In the genomic region with DNA sequence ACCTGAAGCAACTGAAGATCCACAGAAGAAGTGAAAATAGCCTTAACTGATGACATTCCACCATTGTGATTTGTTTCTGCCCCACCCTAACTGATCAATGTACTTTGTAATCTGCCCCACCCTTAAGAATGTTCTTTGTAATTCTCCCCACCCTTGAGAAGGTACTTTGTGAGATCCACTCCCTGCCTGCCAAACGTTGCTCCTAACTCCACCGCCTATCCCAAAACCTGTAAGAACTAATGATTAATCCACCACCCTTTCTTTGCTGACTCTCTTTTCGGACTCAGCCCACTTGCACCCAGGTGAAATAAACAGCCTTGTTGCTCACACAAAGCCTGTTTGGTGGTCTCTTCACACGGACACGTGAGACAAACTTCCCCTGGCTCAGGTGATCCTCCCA, we compare ENCODE assay signal across 13 cellular contexts. TPM values are rescaled to one million over a fixed set of nuclear protein-coding genes. Genes with fewer than 3 reads are reported as not detected.
DNase-seq lines count a peak whose midpoint lies in the region; ATAC-seq, FAIRE-seq and TF ChIP-seq lines count a peak whose summit lies in the region.
"Not testable (repeated sequence)": the region's sequence is repeated elsewhere in the genome, so short reads cannot be mapped to it uniquely, and the experiment has no call there.
"Had no signal": no experiment of that assay in that cellular context is flagged by ENCODE, and none has a peak within 500 bp of the region (broad histone marks: within the 10 kb centered on the region; RNA-seq: fewer than 3 reads in every experiment).

No MANE protein-coding gene starts in this region.

- POLR2A ChIA-PET in HepG2 (lab: Yijun Ruan, JAX) = not testable (repeated sequence)

- H3K4me1 Mint-ChIP-seq in CD4-positive, CD25-positive, alpha-beta regulatory T cell = peaks cover 0 to 17% (median 6%) of the 10 kb centered on the region in 4 donors
- H3K4me1 Mint-ChIP-seq in progenitor cell of endocrine pancreas (ENCODE audit: low read depth) = peaks cover 16% of the 10 kb centered on the region

- H3K27ac ChIP-seq in CD4-positive, CD25-positive, alpha-beta regulatory T cell (ENCODE audit: insufficient read depth, low read length, poor library complexity, severe bottlenecking); HepG2 (ENCODE audit: extremely low read length, insufficient read depth, low read length): not testable (repeated sequence)
- H3K27ac ChIP-seq in WERI-Rb-1 (peak overlapping the region; percentile 71), mammary epithelial cell (ENCODE audit: insufficient read depth, low read depth, low read length) (peak overlapping the region; percentile 75), epithelial cell of prostate (peak overlapping the region; percentile 84), thyroid gland (peak overlapping the region in 2 of 3 donors; percentile 38 to 98)

- not testable (repeated sequence) for BruUV-seq in mammary epithelial cell (replicated peaks; lab: Mats Ljungman, UMichigan); HepG2 (replicated peaks; lab: Mats Ljungman, UMichigan)

- in situ Hi-C loops in mammary epithelial cell (cut with MboI; ENCODE audit: low sequenced_read_pairs in 2 of 2) = loop anchor here (5.0 kb wide), 1 partner anchor 36 kb away; the partner anchor contains the start of gene CIAO2B (in 2 of the 2)
- in situ Hi-C loops in HepG2 (cut with HindIII; ENCODE audit: extremely low pct_ligation_motif_present, low pct_unique_long_range_greater_than_20kb) = not testable (repeated sequence)

- not testable (repeated sequence) for H3K9me3 Mint-ChIP-seq in CD4-positive, CD25-positive, alpha-beta regulatory T cell; progenitor cell of endocrine pancreas (ENCODE audit: low read depth)

- not testable (repeated sequence) for TF ChIP-seq POLR2A in HepG2 (IDR thresholded peaks at IDR 0.05; ENCODE audit: insufficient read depth in 1 of 2, low read depth in 2 of 2, low read length in 2 of 2); thyroid gland (IDR thresholded peaks at IDR 0.05)

- not testable (repeated sequence) for H3K4me1 ChIP-seq in CD4-positive, CD25-positive, alpha-beta regulatory T cell (ENCODE audit: control insufficient read depth, insufficient read depth, low read length, poor library complexity, severe bottlenecking)
- H3K4me1 ChIP-seq in mammary epithelial cell (ENCODE audit: insufficient read depth, low read length) = peaks cover 38% of the 10 kb centered on the region
- peaks cover 66% of the 10 kb centered on the region for H3K4me1 ChIP-seq in HepG2 (ENCODE audit: insufficient read depth, low read length)
- peaks cover 52 to 66% of the 10 kb centered on the region in 2 donors for H3K4me1 ChIP-seq in thyroid gland

- dilution Hi-C loops in mammary epithelial cell (cut with HindIII; ENCODE audit: low sequenced_read_pairs) = loop anchor here (5.0 kb wide), 3 partner anchors 41 to 66 kb away; partner anchors contain the start of genes CES2, CES3 and NAE1

- TF ChIP-seq EP300 in HepG2 (IDR thresholded peaks at IDR 0.05; ENCODE audit: low read depth in 2 of 2, low read length in 2 of 2); HepG2 (CRISPR knock-in tag; IDR thresholded peaks at IDR 0.05; ENCODE audit: borderline replicate concordance): not testable (repeated sequence)

- H3K27ac Mint-ChIP-seq in CD4-positive, CD25-positive, alpha-beta regulatory T cell = peak overlapping the region in 2 of 3 donors; percentile 59 to 64
- H3K27ac Mint-ChIP-seq in progenitor cell of endocrine pancreas = peak overlapping the region; percentile 19

- not testable (repeated sequence) for H3K4me2 ChIP-seq in mammary epithelial cell (ENCODE audit: insufficient read depth, low read depth, low read length); HepG2 (ENCODE audit: low read depth, low read length)

- FAIRE-seq in HepG2 (lab: Jason Lieb, UNC) = not testable (repeated sequence)

- not testable (repeated sequence) for H3K27me3 Mint-ChIP-seq in CD4-positive, CD25-positive, alpha-beta regulatory T cell; progenitor cell of endocrine pancreas

- not testable (repeated sequence) for H4K20me1 ChIP-seq in mammary epithelial cell (ENCODE audit: insufficient read depth, low read length); HepG2 (ENCODE audit: insufficient read depth, low read length)

- H3K79me2 ChIP-seq in mammary epithelial cell (ENCODE audit: insufficient read depth, low read length); HepG2 (ENCODE audit: insufficient read depth, low read length): not testable (repeated sequence)

- H3K36me3 Mint-ChIP-seq in CD4-positive, CD25-positive, alpha-beta regulatory T cell; progenitor cell of endocrine pancreas (ENCODE audit: insufficient read depth): not testable (repeated sequence)

- H3K4me3 Mint-ChIP-seq in CD4-positive, CD25-positive, alpha-beta regulatory T cell; progenitor cell of endocrine pancreas (ENCODE audit: low read depth): not testable (repeated sequence)

- H3K9ac ChIP-seq in mammary epithelial cell (ENCODE audit: insufficient read depth, low read length); HepG2 (ENCODE audit: insufficient read depth, low read depth, low read length): not testable (repeated sequence)

- not testable (repeated sequence) for H2AFZ ChIP-seq in mammary epithelial cell (ENCODE audit: low read depth, low read length); HepG2 (ENCODE audit: low read length)

- H3K4me3 ChIP-seq in CD4-positive, CD25-positive, alpha-beta regulatory T cell (ENCODE audit: low read depth, low read length); WERI-Rb-1 (ENCODE audit: low read depth, low read length); mammary epithelial cell (replicated peaks in 1 of 3; ENCODE audit: insufficient read depth in 1 of 3, low read depth in 2 of 3, low read length in 3 of 3); HepG2 (replicated peaks in 1 of 3; ENCODE audit: insufficient read depth in 1 of 3, low read depth in 2 of 3, low read length in 3 of 3); thyroid gland (replicated peaks in 1 of 3): not testable (repeated sequence)

- WGBS in mammary epithelial cell (ENCODE audit: low coverage, missing lambda C conversion rate) = 27% methylated on average over 3 of the region's 5 CpGs
- 10% methylated on average over 5 of the region's 5 CpGs for WGBS in HepG2 (ENCODE audit: low lambda C conversion rate)
- WGBS in thyroid gland, 2 donors = 79 to 81% methylated on average over 5 of the region's 5 CpGs

- not testable (repeated sequence) for TF ChIP-seq CTCF in WERI-Rb-1 (IDR thresholded peaks at IDR 0.05; ENCODE audit: low read depth, low read length); mammary epithelial cell (conservative IDR thresholded peaks at IDR 0.05 in 1 of 2, IDR thresholded peaks at IDR 0.05 in 1 of 2; ENCODE audit: extremely low read depth in 1 of 2, insufficient read depth in 1 of 2, low read depth in 1 of 2, low read length in 2 of 2); HepG2 (CRISPR knock-in tag; IDR thresholded peaks at IDR 0.05); progenitor cell of endocrine pancreas (IDR thresholded peaks at IDR 0.05; ENCODE audit: unreplicated experiment); thyroid gland (IDR thresholded peaks at IDR 0.05)

- intact Hi-C loops in mammary epithelial cell (cut with micrococcal nuclease) = loop anchor here (5.0 kb wide), 2 partner anchors 111 to 206 kb away; no protein-coding TSS in a partner anchor
- intact Hi-C loops in left ventricle myocardium superior (cut with micrococcal nuclease) = not testable (repeated sequence)
- intact Hi-C loops in HepG2 (cut with micrococcal nuclease; ENCODE audit: unreplicated experiment) = loop anchor here (10.0 kb wide), 1 partner anchor 258 kb away; the partner anchor contains the start of genes B3GNT9, FBXL8 and TRADD
- intact Hi-C loops in thyroid gland (cut with DNase I) = loop anchor here (10.0 kb wide), 1 partner anchor 288 kb away; the partner anchor contains the start of gene MATCAP1

- DNase-seq in CD4-positive, CD25-positive, alpha-beta regulatory T cell; WERI-Rb-1; mammary epithelial cell; epithelial cell of prostate (ENCODE audit: low read depth, low spot score); HepG2 (ENCODE audit: low spot score); progenitor cell of endocrine pancreas (ENCODE audit: low spot score, unreplicated experiment); thyroid gland: not testable (repeated sequence)
- DNase-seq in left ventricle myocardium superior = peak; percentile 12

- CTCF ChIA-PET in mammary epithelial cell (lab: Charles Lee; ENCODE audit: low non-redundant PET) = not testable (repeated sequence)
- CTCF ChIA-PET in HepG2 (lab: Yijun Ruan, JAX; ENCODE audit: low intra/inter-chr PET ratio, low total read pairs) = interaction anchor here (3.0 to 3.3 kb wide), 2 partner anchors 28 to 31 kb away, joined by 28 to 37 read pairs; partner anchors contain the start of gene RRAD

- H3K27me3 ChIP-seq in CD4-positive, CD25-positive, alpha-beta regulatory T cell (ENCODE audit: control insufficient read depth, insufficient read depth, low read length); WERI-Rb-1 (ENCODE audit: insufficient read depth, low read depth, severe bottlenecking); mammary epithelial cell (ENCODE audit: insufficient read depth, low read length); HepG2 (ENCODE audit: control insufficient read depth in 1 of 2, insufficient read depth in 2 of 2, low read length in 2 of 2); thyroid gland: not testable (repeated sequence)

- not testable (repeated sequence) for H3K36me3 ChIP-seq in CD4-positive, CD25-positive, alpha-beta regulatory T cell (ENCODE audit: control insufficient read depth, insufficient read depth, low read length); WERI-Rb-1; mammary epithelial cell (ENCODE audit: insufficient read depth, low read length); HepG2 (replicated peaks in 1 of 2; ENCODE audit: control insufficient read depth in 1 of 2, insufficient read depth in 2 of 2, low read length in 2 of 2); thyroid gland

- not testable (repeated sequence) for H3K9me3 ChIP-seq in CD4-positive, CD25-positive, alpha-beta regulatory T cell (ENCODE audit: control insufficient read depth in 2 of 2, low read length in 2 of 2); WERI-Rb-1 (ENCODE audit: severe bottlenecking); mammary epithelial cell (replicated peaks; ENCODE audit: insufficient read depth, low read length); HepG2 (ENCODE audit: low read length); thyroid gland

- ATAC-seq in CD4-positive, CD25-positive, alpha-beta regulatory T cell (ENCODE audit: low read depth in 2 of 2); left ventricle myocardium superior; HepG2: not testable (repeated sequence)

- TF ChIP-seq RAD21 in HepG2 (CRISPR knock-in tag; IDR thresholded peaks at IDR 0.05) = not testable (repeated sequence)

RNA-seq across cellular contexts. Expression of gene PDP2, which starts 16.4 kb away (rescaled TPM):
- total RNA-seq in CD4-positive, CD25-positive, alpha-beta regulatory T cell = 7.1 TPM
- 1 to 10 TPM in 3 of 4 donors, under 1 TPM in 1; 0.07 to 2.0 (median 1.7) TPM for polyA plus RNA-seq in CD4-positive, CD25-positive, alpha-beta regulatory T cell
- 10 to 100 TPM; 14.2 to 25.0 TPM for total RNA-seq in mammary epithelial cell
- polyA plus RNA-seq in mammary epithelial cell = 19.3 TPM
- 14.5 TPM for polyA minus RNA-seq in mammary epithelial cell
- total RNA-seq in left ventricle myocardium superior = 2.2 TPM
- 15.8 and 38.2 TPM in 2 replicates for total RNA-seq in HepG2 (2016; rRNA removed; fragmentation: Illumina TruSeq; extraction: Trizol)
- 1.8 and 2.5 TPM in 2 replicates for total RNA-seq in HepG2 (2016; cell fraction: cytosol; rRNA removed; fragmentation: Illumina TruSeq; extraction: Trizol; ENCODE audit: low read depth)
- 16.2 and 31.7 TPM in 2 replicates for total RNA-seq in HepG2 (2016; cell fraction: insoluble cytoplasmic fraction; rRNA removed; fragmentation: Illumina TruSeq; extraction: Trizol)
- 8.4 and 10.1 TPM in 2 replicates for total RNA-seq in HepG2 (2016; cell fraction: membrane; rRNA removed; fragmentation: Illumina TruSeq; extraction: Trizol)
- total RNA-seq in HepG2 (2016; cell fraction: nucleus; rRNA removed; fragmentation: Illumina TruSeq; extraction: Trizol) = 17.0 and 17.2 TPM in 2 replicates
- 12.2 and 12.8 TPM in 2 replicates for polyA plus RNA-seq in HepG2 (2011; rRNA removed)
- polyA plus RNA-seq in HepG2 (2011; cell fraction: cytosol; rRNA removed) = 8.3 and 11.7 TPM in 2 replicates
- polyA plus RNA-seq in HepG2 (2011; cell fraction: nucleus; rRNA removed) = 10.2 and 12.4 TPM in 2 replicates
- polyA plus RNA-seq in HepG2 (2012) = 7.7 and 9.5 TPM in 2 replicates
- 0.66 and 1.1 TPM in 2 replicates for polyA plus RNA-seq in HepG2 (2016; cell fraction: cytosol; fragmentation: Illumina TruSeq; extraction: Trizol; ENCODE audit: low read depth)
- 17.5 and 18.0 TPM in 2 replicates for polyA plus RNA-seq in HepG2 (2016; cell fraction: insoluble cytoplasmic fraction; fragmentation: Illumina TruSeq; extraction: Trizol; ENCODE audit: low read depth)
- 2.9 and 3.2 TPM in 2 replicates for polyA plus RNA-seq in HepG2 (2016; cell fraction: membrane; fragmentation: Illumina TruSeq; extraction: Trizol; ENCODE audit: low read depth)
- polyA plus RNA-seq in HepG2 (2016; cell fraction: nucleus; fragmentation: Illumina TruSeq; extraction: Trizol; ENCODE audit: insufficient read depth, low read depth) = 19.4 and 23.4 TPM in 2 replicates
- polyA minus RNA-seq in HepG2 (2011; rRNA and poly(A)+ RNA removed; ENCODE audit: low replicate concordance) = 46.5 and 49.0 TPM in 2 replicates
- 10.5 and 12.8 TPM in 2 replicates for polyA minus RNA-seq in HepG2 (2011; cell fraction: cytosol; rRNA and poly(A)+ RNA removed)
- polyA minus RNA-seq in HepG2 (2011; cell fraction: nucleus; rRNA and poly(A)+ RNA removed) = 10.0 and 15.5 TPM in 2 replicates
- total RNA-seq in progenitor cell of endocrine pancreas = 17.0 and 20.0 TPM in 2 replicates
- 10 to 100 TPM; 10.7 to 34.5 (median 26.9) TPM for total RNA-seq in thyroid gland
- polyA plus RNA-seq: CD14-positive monocyte had no signal

RNA-seq across cellular contexts. Expression of gene CDH16, which starts 22.0 kb away (rescaled TPM):
- total RNA-seq in CD4-positive, CD25-positive, alpha-beta regulatory T cell = not detected
- polyA plus RNA-seq in CD4-positive, CD25-positive, alpha-beta regulatory T cell = not detected
- total RNA-seq in mammary epithelial cell (under 1 TPM in 1 of 2 donors, not detected in 1; 0.28 TPM), left ventricle myocardium superior (not detected), HepG2 (2016; rRNA removed; fragmentation: Illumina TruSeq; extraction: Trizol) (3.2 and 3.9 TPM in 2 replicates), progenitor cell of endocrine pancreas (not detected in 2 replicates), thyroid gland (100 to 1,000 TPM in 3 of 4 donors, 10 to 100 TPM in 1; 43.1 to 166 (median 134) TPM)
- polyA plus RNA-seq in mammary epithelial cell (0.45 TPM), HepG2 (2011; rRNA removed) (2.7 and 5.3 TPM in 2 replicates)
- polyA minus RNA-seq in mammary epithelial cell = not detected
- 0.30 and 0.53 TPM in 2 replicates for total RNA-seq in HepG2 (2016; cell fraction: cytosol; rRNA removed; fragmentation: Illumina TruSeq; extraction: Trizol; ENCODE audit: low read depth)
- total RNA-seq in HepG2 (2016; cell fraction: insoluble cytoplasmic fraction; rRNA removed; fragmentation: Illumina TruSeq; extraction: Trizol) = 1.7 and 4.2 TPM in 2 replicates
- 0.96 and 1.3 TPM in 2 replicates for total RNA-seq in HepG2 (2016; cell fraction: membrane; rRNA removed; fragmentation: Illumina TruSeq; extraction: Trizol)
- 3.7 and 4.8 TPM in 2 replicates for total RNA-seq in HepG2 (2016; cell fraction: nucleus; rRNA removed; fragmentation: Illumina TruSeq; extraction: Trizol)
- polyA plus RNA-seq in HepG2 (2011; cell fraction: cytosol; rRNA removed) = 2.4 and 2.7 TPM in 2 replicates
- polyA plus RNA-seq in HepG2 (2011; cell fraction: nucleus; rRNA removed) = 16.0 and 18.1 TPM in 2 replicates
- 4.3 and 7.8 TPM in 2 replicates for polyA plus RNA-seq in HepG2 (2012)
- polyA plus RNA-seq in HepG2 (2016; cell fraction: cytosol; fragmentation: Illumina TruSeq; extraction: Trizol; ENCODE audit: low read depth) = 0.38 and 0.63 TPM in 2 replicates
- polyA plus RNA-seq in HepG2 (2016; cell fraction: insoluble cytoplasmic fraction; fragmentation: Illumina TruSeq; extraction: Trizol; ENCODE audit: low read depth) = 1.7 and 2.0 TPM in 2 replicates
- 1.2 TPM in 2 replicates for polyA plus RNA-seq in HepG2 (2016; cell fraction: membrane; fragmentation: Illumina TruSeq; extraction: Trizol; ENCODE audit: low read depth)
- 7.5 and 8.9 TPM in 2 replicates for polyA plus RNA-seq in HepG2 (2016; cell fraction: nucleus; fragmentation: Illumina TruSeq; extraction: Trizol; ENCODE audit: insufficient read depth, low read depth)
- 0.23 and 7.1 TPM in 2 replicates for polyA minus RNA-seq in HepG2 (2011; rRNA and poly(A)+ RNA removed; ENCODE audit: low replicate concordance)
- 1.1 and 2.2 TPM in 2 replicates for polyA minus RNA-seq in HepG2 (2011; cell fraction: cytosol; rRNA and poly(A)+ RNA removed)
- polyA minus RNA-seq in HepG2 (2011; cell fraction: nucleus; rRNA and poly(A)+ RNA removed) = 2.7 and 3.3 TPM in 2 replicates
- total RNA-seq: A673; CD8-positive, alpha-beta memory T cell; H9 had no signal
- polyA plus RNA-seq: BJ; CD14-positive monocyte; CD8-positive, alpha-beta memory T cell had no signal

RNA-seq across cellular contexts. Expression of gene RRAD, which starts 28.7 kb away (rescaled TPM):
- 0.35 TPM for total RNA-seq in CD4-positive, CD25-positive, alpha-beta regulatory T cell
- not detected for polyA plus RNA-seq in CD4-positive, CD25-positive, alpha-beta regulatory T cell
- total RNA-seq in mammary epithelial cell (10 to 100 TPM in 1 of 2 donors, 1 to 10 TPM in 1; 1.9 to 10.3 TPM), left ventricle myocardium superior (86.7 TPM), HepG2 (2016; rRNA removed; fragmentation: Illumina TruSeq; extraction: Trizol) (0.80 and 1.0 TPM in 2 replicates), progenitor cell of endocrine pancreas (0.27 and 0.36 TPM in 2 replicates), thyroid gland (10 to 100 TPM in 3 of 4 donors, 1 to 10 TPM in 1; 6.1 to 15.6 (median 10.9) TPM)
- polyA plus RNA-seq in mammary epithelial cell (1.3 TPM), HepG2 (2011; rRNA removed) (1.1 TPM in 2 replicates)
- polyA minus RNA-seq in mammary epithelial cell = not detected
- not detected in 2 replicates for total RNA-seq in HepG2 (2016; cell fraction: cytosol; rRNA removed; fragmentation: Illumina TruSeq; extraction: Trizol; ENCODE audit: low read depth)
- 0.49 and 1.3 TPM in 2 replicates for total RNA-seq in HepG2 (2016; cell fraction: insoluble cytoplasmic fraction; rRNA removed; fragmentation: Illumina TruSeq; extraction: Trizol)
- 0.21 and 0.34 TPM in 2 replicates for total RNA-seq in HepG2 (2016; cell fraction: membrane; rRNA removed; fragmentation: Illumina TruSeq; extraction: Trizol)
- 0.68 and 0.75 TPM in 2 replicates for total RNA-seq in HepG2 (2016; cell fraction: nucleus; rRNA removed; fragmentation: Illumina TruSeq; extraction: Trizol)
- polyA plus RNA-seq in HepG2 (2011; cell fraction: cytosol; rRNA removed) = 0.95 and 1.5 TPM in 2 replicates
- polyA plus RNA-seq in HepG2 (2011; cell fraction: nucleus; rRNA removed) = 2.5 and 3.2 TPM in 2 replicates
- 0.30 and 0.93 TPM in 2 replicates for polyA plus RNA-seq in HepG2 (2012)
- 0.19 and 0.25 TPM in 2 replicates for polyA plus RNA-seq in HepG2 (2016; cell fraction: cytosol; fragmentation: Illumina TruSeq; extraction: Trizol; ENCODE audit: low read depth)
- 0.72 and 1.1 TPM in 2 replicates for polyA plus RNA-seq in HepG2 (2016; cell fraction: insoluble cytoplasmic fraction; fragmentation: Illumina TruSeq; extraction: Trizol; ENCODE audit: low read depth)
- polyA plus RNA-seq in HepG2 (2016; cell fraction: membrane; fragmentation: Illumina TruSeq; extraction: Trizol; ENCODE audit: low read depth) = 0.26 and 0.29 TPM in 2 replicates
- polyA plus RNA-seq in HepG2 (2016; cell fraction: nucleus; fragmentation: Illumina TruSeq; extraction: Trizol; ENCODE audit: insufficient read depth, low read depth) = 1.2 and 1.5 TPM in 2 replicates
- polyA minus RNA-seq in HepG2 (2011; rRNA and poly(A)+ RNA removed; ENCODE audit: low replicate concordance) = 0.16 and 1.7 TPM in 2 replicates
- 1.1 TPM in 1 of 2 replicates, not detected in the other for polyA minus RNA-seq in HepG2 (2011; cell fraction: cytosol; rRNA and poly(A)+ RNA removed)
- polyA minus RNA-seq in HepG2 (2011; cell fraction: nucleus; rRNA and poly(A)+ RNA removed) = 0.37 and 0.90 TPM in 2 replicates
- polyA plus RNA-seq: CD8-positive, alpha-beta memory T cell had no signal

RNA-seq across cellular contexts. Expression of gene CIAO2B, which starts 37.5 kb away (rescaled TPM):
- 64.6 TPM for total RNA-seq in CD4-positive, CD25-positive, alpha-beta regulatory T cell
- polyA plus RNA-seq in CD4-positive, CD25-positive, alpha-beta regulatory T cell = 100 to 1,000 TPM; 126 to 161 (median 147) TPM
- 100 to 1,000 TPM in 1 of 2 donors, 10 to 100 TPM in 1; 89.9 to 104 TPM for total RNA-seq in mammary epithelial cell
- 186 TPM for polyA plus RNA-seq in mammary epithelial cell
- polyA minus RNA-seq in mammary epithelial cell = 73.9 TPM
- 114 TPM for total RNA-seq in left ventricle myocardium superior
- total RNA-seq in HepG2 (2016; rRNA removed; fragmentation: Illumina TruSeq; extraction: Trizol) = 157 and 174 TPM in 2 replicates
- 112 and 125 TPM in 2 replicates for total RNA-seq in HepG2 (2016; cell fraction: cytosol; rRNA removed; fragmentation: Illumina TruSeq; extraction: Trizol; ENCODE audit: low read depth)
- total RNA-seq in HepG2 (2016; cell fraction: insoluble cytoplasmic fraction; rRNA removed; fragmentation: Illumina TruSeq; extraction: Trizol) = 157 and 172 TPM in 2 replicates
- 121 and 136 TPM in 2 replicates for total RNA-seq in HepG2 (2016; cell fraction: membrane; rRNA removed; fragmentation: Illumina TruSeq; extraction: Trizol)
- 52.6 and 58.0 TPM in 2 replicates for total RNA-seq in HepG2 (2016; cell fraction: nucleus; rRNA removed; fragmentation: Illumina TruSeq; extraction: Trizol)
- polyA plus RNA-seq in HepG2 (2011; rRNA removed) = 293 and 323 TPM in 2 replicates
- 297 and 385 TPM in 2 replicates for polyA plus RNA-seq in HepG2 (2011; cell fraction: cytosol; rRNA removed)
- polyA plus RNA-seq in HepG2 (2011; cell fraction: nucleus; rRNA removed) = 155 and 174 TPM in 2 replicates
- 123 and 148 TPM in 2 replicates for polyA plus RNA-seq in HepG2 (2012)
- 115 and 148 TPM in 2 replicates for polyA plus RNA-seq in HepG2 (2016; cell fraction: cytosol; fragmentation: Illumina TruSeq; extraction: Trizol; ENCODE audit: low read depth)
- polyA plus RNA-seq in HepG2 (2016; cell fraction: insoluble cytoplasmic fraction; fragmentation: Illumina TruSeq; extraction: Trizol; ENCODE audit: low read depth) = 172 and 184 TPM in 2 replicates
- 126 and 141 TPM in 2 replicates for polyA plus RNA-seq in HepG2 (2016; cell fraction: membrane; fragmentation: Illumina TruSeq; extraction: Trizol; ENCODE audit: low read depth)
- 111 and 112 TPM in 2 replicates for polyA plus RNA-seq in HepG2 (2016; cell fraction: nucleus; fragmentation: Illumina TruSeq; extraction: Trizol; ENCODE audit: insufficient read depth, low read depth)
- 172 and 255 TPM in 2 replicates for polyA minus RNA-seq in HepG2 (2011; rRNA and poly(A)+ RNA removed; ENCODE audit: low replicate concordance)
- 61.5 and 83.0 TPM in 2 replicates for polyA minus RNA-seq in HepG2 (2011; cell fraction: cytosol; rRNA and poly(A)+ RNA removed)
- polyA minus RNA-seq in HepG2 (2011; cell fraction: nucleus; rRNA and poly(A)+ RNA removed) = 19.1 and 27.6 TPM in 2 replicates
- total RNA-seq in progenitor cell of endocrine pancreas = 58.1 and 59.9 TPM in 2 replicates
- 100 to 1,000 TPM in 1 of 4 donors, 10 to 100 TPM in 3; 29.4 to 113 (median 48.3) TPM for total RNA-seq in thyroid gland

RNA-seq across cellular contexts. Expression of gene CES2, which starts 38.6 kb away (rescaled TPM):
- 35.4 TPM for total RNA-seq in CD4-positive, CD25-positive, alpha-beta regulatory T cell
- 10 to 100 TPM; 19.3 to 22.5 (median 19.7) TPM for polyA plus RNA-seq in CD4-positive, CD25-positive, alpha-beta regulatory T cell
- total RNA-seq in mammary epithelial cell (100 to 1,000 TPM; 110 to 130 TPM), left ventricle myocardium superior (103 TPM), HepG2 (2016; rRNA removed; fragmentation: Illumina TruSeq; extraction: Trizol) (35.1 and 63.8 TPM in 2 replicates), progenitor cell of endocrine pancreas (39.2 and 43.9 TPM in 2 replicates), thyroid gland (10 to 100 TPM; 49.7 to 69.4 (median 53.6) TPM)
- polyA plus RNA-seq in mammary epithelial cell (95.4 TPM), HepG2 (2011; rRNA removed) (50.6 and 69.7 TPM in 2 replicates)
- 97.2 TPM for polyA minus RNA-seq in mammary epithelial cell
- 12.7 and 15.0 TPM in 2 replicates for total RNA-seq in HepG2 (2016; cell fraction: cytosol; rRNA removed; fragmentation: Illumina TruSeq; extraction: Trizol; ENCODE audit: low read depth)
- 29.8 and 64.2 TPM in 2 replicates for total RNA-seq in HepG2 (2016; cell fraction: insoluble cytoplasmic fraction; rRNA removed; fragmentation: Illumina TruSeq; extraction: Trizol)
- 28.1 and 29.2 TPM in 2 replicates for total RNA-seq in HepG2 (2016; cell fraction: membrane; rRNA removed; fragmentation: Illumina TruSeq; extraction: Trizol)
- 66.6 and 67.9 TPM in 2 replicates for total RNA-seq in HepG2 (2016; cell fraction: nucleus; rRNA removed; fragmentation: Illumina TruSeq; extraction: Trizol)
- polyA plus RNA-seq in HepG2 (2011; cell fraction: cytosol; rRNA removed) = 53.6 and 111 TPM in 2 replicates
- 91.0 and 105 TPM in 2 replicates for polyA plus RNA-seq in HepG2 (2011; cell fraction: nucleus; rRNA removed)
- 35.0 and 38.8 TPM in 2 replicates for polyA plus RNA-seq in HepG2 (2012)
- 8.2 and 8.4 TPM in 2 replicates for polyA plus RNA-seq in HepG2 (2016; cell fraction: cytosol; fragmentation: Illumina TruSeq; extraction: Trizol; ENCODE audit: low read depth)
- 34.3 and 41.4 TPM in 2 replicates for polyA plus RNA-seq in HepG2 (2016; cell fraction: insoluble cytoplasmic fraction; fragmentation: Illumina TruSeq; extraction: Trizol; ENCODE audit: low read depth)
- 23.2 and 23.5 TPM in 2 replicates for polyA plus RNA-seq in HepG2 (2016; cell fraction: membrane; fragmentation: Illumina TruSeq; extraction: Trizol; ENCODE audit: low read depth)
- 90.2 and 93.4 TPM in 2 replicates for polyA plus RNA-seq in HepG2 (2016; cell fraction: nucleus; fragmentation: Illumina TruSeq; extraction: Trizol; ENCODE audit: insufficient read depth, low read depth)
- 57.1 and 105 TPM in 2 replicates for polyA minus RNA-seq in HepG2 (2011; rRNA and poly(A)+ RNA removed; ENCODE audit: low replicate concordance)
- 38.1 and 44.7 TPM in 2 replicates for polyA minus RNA-seq in HepG2 (2011; cell fraction: cytosol; rRNA and poly(A)+ RNA removed)
- 58.2 and 81.7 TPM in 2 replicates for polyA minus RNA-seq in HepG2 (2011; cell fraction: nucleus; rRNA and poly(A)+ RNA removed)

Comparison
In these comparisons a context has a peak if more than half of its experiments do, and no peak if none do; other contexts are left out.
1. RNA of gene CDH16, which starts 22.0 kb away (total RNA-seq): 43.1 to 166 TPM in thyroid gland; 0.30 to 4.8 TPM in HepG2, 0.28 TPM in mammary epithelial cell, not detected in left ventricle myocardium superior (single experiment), not detected in CD4-positive, CD25-positive, alpha-beta regulatory T cell (single experiment) and not detected in progenitor cell of endocrine pancreas; every median in the first group is over 4 times any median in the second.